Comparison of ENCODE assay signal across 21 cellular contexts in the genomic region with DNA sequence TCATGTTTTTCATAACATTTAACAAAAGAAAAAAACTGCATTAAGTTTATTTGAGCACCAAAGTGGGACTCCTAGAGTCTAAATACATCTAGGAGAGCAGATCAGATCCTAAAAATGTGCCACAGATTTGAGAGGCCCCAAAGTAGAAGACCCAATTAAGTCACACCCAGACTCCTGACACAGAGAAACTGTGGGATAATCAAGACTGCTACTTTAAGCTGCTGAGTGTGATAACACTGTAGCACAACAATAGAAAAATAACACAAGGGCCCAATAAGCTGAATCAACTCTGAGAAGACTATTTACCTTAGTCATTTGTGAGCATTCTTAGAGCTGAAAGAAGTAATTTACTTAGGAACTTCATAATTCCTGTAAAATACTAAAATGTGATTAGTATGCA. TPM values are rescaled to one million over a fixed set of nuclear protein-coding genes. Genes with fewer than 3 reads are reported as not detected.
"Had no signal": no experiment of that assay in that cellular context is flagged by ENCODE, and none has a peak within 500 bp of the region (broad histone marks: within the 10 kb centered on the region; RNA-seq: fewer than 3 reads in every experiment).

No MANE protein-coding gene starts in this region.

- H3K9me3 ChIP-seq: SJCRH30 had no signal

- H3K4me3 Mint-ChIP-seq: IgD-negative memory B cell had no signal

- H3K36me3 ChIP-seq: SJCRH30 had no signal

- H3K27me3 ChIP-seq: SJCRH30 had no signal

- H3K27ac Mint-ChIP-seq: IgD-negative memory B cell had no signal

- H3K36me3 Mint-ChIP-seq: IgD-negative memory B cell had no signal

- H3K27ac ChIP-seq: HL-60, SJCRH30 had no signal

- H3K4me3 ChIP-seq: K562, SJCRH30 had no signal

- H3K4me1 ChIP-seq: SJCRH30 had no signal

- H3K4me1 Mint-ChIP-seq: IgD-negative memory B cell had no signal

- DNase-seq: MV-4-11, NCI-H1048, NCI-H1105, NCI-H1417 treated with DMSO at 0.1 percent for 48 hours, NCI-H1694 treated with DMSO at 0.1 percent for 48 hours, NCI-H2081, NCI-H2171, NCI-H226, NCI-H446, NCI-H510A, NCI-H524 treated with DMSO at 0.1 percent for 48 hours, NCI-H69, RPMI8226, SHP77 treated with DMSO at 0.1 percent for 48 hours, SJCRH30 had no signal

- ATAC-seq: K562, SK-N-SH treated with all-trans-retinoic acid at 6 μM for 48 hours had no signal

- H3K27me3 Mint-ChIP-seq: IgD-negative memory B cell had no signal

RNA-seq across cellular contexts. Expression of a gene that starts 26.0 kb away (rescaled TPM):
- total RNA-seq: LHCN-M2, MCF 10A had no signal
- polyA plus RNA-seq: IgD-negative memory B cell had no signal
